ENCODE assay signal across 8 cellular contexts in the genomic region with DNA sequence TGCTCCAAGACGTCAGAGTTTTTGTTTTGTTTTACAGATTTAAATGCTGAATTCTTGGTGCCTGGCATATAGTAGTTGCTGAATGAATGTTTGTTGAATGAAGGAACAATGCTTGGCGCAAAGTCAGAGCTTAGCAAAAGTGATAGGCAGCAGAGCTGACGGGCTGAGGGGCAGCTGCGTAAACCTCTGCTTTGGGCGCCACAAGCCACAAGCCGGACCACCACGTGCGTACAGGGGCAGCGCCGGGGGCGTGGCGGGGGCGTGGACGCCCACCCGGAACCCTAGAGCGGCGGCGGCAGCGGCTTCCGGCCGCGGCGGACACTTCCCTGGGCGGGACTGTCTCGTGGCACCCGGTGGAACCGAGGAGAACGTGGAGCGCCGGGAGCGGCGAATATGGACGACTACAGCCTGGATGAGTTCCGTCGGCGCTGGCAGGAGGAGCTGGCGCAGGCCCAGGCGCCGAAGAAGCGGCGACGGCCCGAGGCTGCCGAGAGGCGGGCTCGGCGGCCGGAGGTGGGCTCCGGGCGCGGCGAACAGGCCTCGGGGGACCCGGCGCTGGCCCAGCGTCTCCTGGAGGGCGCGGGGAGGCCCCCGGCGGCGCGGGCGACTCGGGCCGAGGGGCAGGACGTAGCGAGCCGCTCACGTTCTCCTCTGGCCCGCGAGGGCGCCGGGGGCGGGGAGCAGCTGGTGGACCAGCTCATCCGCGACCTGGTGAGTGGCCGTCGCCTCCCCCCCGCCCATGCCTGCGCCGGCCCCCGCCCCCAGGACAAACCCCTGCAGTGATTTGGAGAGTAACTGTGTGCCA. TPM values are rescaled to one million over a fixed set of nuclear protein-coding genes. Genes with fewer than 3 reads are reported as not detected.
DNase-seq lines count a peak whose midpoint lies in the region; TF ChIP-seq lines count a peak whose summit lies in the region.

A gene with protein sequence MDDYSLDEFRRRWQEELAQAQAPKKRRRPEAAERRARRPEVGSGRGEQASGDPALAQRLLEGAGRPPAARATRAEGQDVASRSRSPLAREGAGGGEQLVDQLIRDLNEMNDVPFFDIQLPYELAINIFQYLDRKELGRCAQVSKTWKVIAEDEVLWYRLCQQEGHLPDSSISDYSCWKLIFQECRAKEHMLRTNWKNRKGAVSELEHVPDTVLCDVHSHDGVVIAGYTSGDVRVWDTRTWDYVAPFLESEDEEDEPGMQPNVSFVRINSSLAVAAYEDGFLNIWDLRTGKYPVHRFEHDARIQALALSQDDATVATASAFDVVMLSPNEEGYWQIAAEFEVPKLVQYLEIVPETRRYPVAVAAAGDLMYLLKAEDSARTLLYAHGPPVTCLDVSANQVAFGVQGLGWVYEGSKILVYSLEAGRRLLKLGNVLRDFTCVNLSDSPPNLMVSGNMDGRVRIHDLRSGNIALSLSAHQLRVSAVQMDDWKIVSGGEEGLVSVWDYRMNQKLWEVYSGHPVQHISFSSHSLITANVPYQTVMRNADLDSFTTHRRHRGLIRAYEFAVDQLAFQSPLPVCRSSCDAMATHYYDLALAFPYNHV (plus strand): TSS at position 306 of the 805 bp plus-strand sequence. CDS start 88 bp downstream, at position 394.

- H3K4ac ChIP-seq in H9 (ENCODE audit: low read depth, low read length), result no peak within 1 kb of the TSS

- intact Hi-C loops in uterus (cut with DNase I; ENCODE audit: low total_unique reads), result no loop called here

- H2AFZ ChIP-seq in H9 (ENCODE audit: low read length), result no peak within 1 kb of the TSS

- H3K27me3 Mint-ChIP-seq in H9 (ENCODE audit: low read depth), result peaks cover 12% of the 10 kb centered on the region

- no peak within 1 kb of the TSS for H3K23ac ChIP-seq in H9 (ENCODE audit: insufficient read length, low read depth, low read length)

- H3K4me1 ChIP-seq in H9 (ENCODE audit: insufficient read depth, low read length), result no peaks in the 10 kb centered on the region
- peaks cover 0 to 15% of the 10 kb centered on the region in 2 donors for H3K4me1 ChIP-seq in right atrium auricular region
- H3K4me1 ChIP-seq in uterus, result no peaks in the 10 kb centered on the region

- H3K4me3 ChIP-seq in GM06990 (replicated peaks; ENCODE audit: low read depth, low read length) (peak within 1 kb of the TSS; percentile 76), MG63 (peak within 1 kb of the TSS; percentile 56), right atrium auricular region (peak within 1 kb of the TSS; percentile 84 to 96), uterus (peak within 1 kb of the TSS; percentile 41 to 94)

- H3K27me3 ChIP-seq in GM06990 (replicated peaks; ENCODE audit: control insufficient read depth, insufficient read depth, low read length) (no peaks in the 10 kb centered on the region), H9 (ENCODE audit: insufficient read depth, low read length) (no peaks in the 10 kb centered on the region), MG63 (0 out of 2 replicates have a peak, but pooled peaks cover 2% of the 10 kb centered on the region), right atrium auricular region (no peaks in the 10 kb centered on the region), uterus (no peaks in the 10 kb centered on the region)

- peaks cover 0 to 3% of the 10 kb centered on the region in 2 experiments; a peak in 1 of 5 replicates for H3K9me3 Mint-ChIP-seq in H9

- H3K36me3 Mint-ChIP-seq in H9 (ENCODE audit: insufficient read depth in 1 of 3, low read depth in 3 of 3), result peaks cover 0 to 5% (median 2%) of the 10 kb centered on the region in 3 experiments; a peak in 2 of 7 replicates

- no peaks in the 10 kb centered on the region for H3K36me3 ChIP-seq in GM06990 (ENCODE audit: control insufficient read depth, insufficient read depth, low read length)
- H3K36me3 ChIP-seq in MG63, result peaks cover 16% of the 10 kb centered on the region
- H3K36me3 ChIP-seq in right atrium auricular region, result no peaks in the 10 kb centered on the region
- no peaks in the 10 kb centered on the region for H3K36me3 ChIP-seq in uterus

- no CpG with 5 or more reads among the region's 82 CpGs for WGBS in H9 (ENCODE audit: extremely low coverage, insufficient read length, low lambda C conversion rate)

- no peak within 1 kb of the TSS for H2BK15ac ChIP-seq in H9 (ENCODE audit: low read depth, low read length)

- 0 out of 2 replicates have a peak within 1 kb of the TSS, but pooled peaks have one; percentile 30 for H3K14ac ChIP-seq in H9 (ENCODE audit: insufficient read depth, low read length)

- peak; percentile 88 for DNase-seq in GM06990 (ENCODE audit: extremely low read depth, insufficient read length)
- DNase-seq in H9, result peak; percentile 84
- peak; percentile 85 for DNase-seq in MG63
- peak; percentile 73 for DNase-seq in SW480 (ENCODE audit: low spot score)
- DNase-seq in amniotic epithelial cell (ENCODE audit: low read depth), result peak; percentile 61
- peak; percentile 62 for DNase-seq in right atrium auricular region (ENCODE audit: low spot score)
- DNase-seq in putamen (ENCODE audit: low spot score), result peak; percentile 25
- DNase-seq in uterus, result peak; percentile 46 to 73

- no peak within 1 kb of the TSS for H2AK5ac ChIP-seq in H9 (ENCODE audit: insufficient read length, low read length)

- H3K4me1 Mint-ChIP-seq in H9, result peaks cover 11 to 24% of the 10 kb centered on the region in 2 experiments; a peak in 3 of 4 replicates

- H3K27ac Mint-ChIP-seq in H9, result peak within 1 kb of the TSS; percentile 19 to 67 (median 46); a peak in 4 of 7 replicates

- no peak within 1 kb of the TSS for H4K8ac ChIP-seq in H9 (replicated peaks; ENCODE audit: insufficient read length, low read depth, low read length)

- H2BK5ac ChIP-seq in H9 (ENCODE audit: insufficient read length, low read length), result no peak within 1 kb of the TSS

- no peak within 1 kb of the TSS for H2BK120ac ChIP-seq in H9 (ENCODE audit: low read depth, low read length, poor library complexity, severe bottlenecking)

- no peak within 1 kb of the TSS for H4K5ac ChIP-seq in H9 (ENCODE audit: insufficient read length, low read depth, low read length)

- no peaks in the 10 kb centered on the region for H4K20me1 ChIP-seq in H9 (ENCODE audit: control insufficient read depth, insufficient read depth, insufficient read length)

- H2BK12ac ChIP-seq in H9 (ENCODE audit: insufficient read length, low read depth, low read length), result no peak within 1 kb of the TSS

- H3K79me1 ChIP-seq in H9 (ENCODE audit: insufficient read depth, low read depth, low read length, poor library complexity, severe bottlenecking), result no peaks in the 10 kb centered on the region

- H3K18ac ChIP-seq in H9 (ENCODE audit: insufficient read length, low read depth, low read length), result peak within 1 kb of the TSS; percentile 49

- H3T11ph ChIP-seq in H9 (ENCODE audit: low read length), result no peak within 1 kb of the TSS

- peak within 1 kb of the TSS; percentile 34 for H3K9ac ChIP-seq in H9 (ENCODE audit: extremely low read depth, insufficient read length, low read length)

- H4K91ac ChIP-seq in H9 (ENCODE audit: insufficient read length, low read depth, low read length), result no peak within 1 kb of the TSS

- H3K27ac ChIP-seq in H9 (ENCODE audit: insufficient read length, low read depth, low read length) (no peak within 1 kb of the TSS), right atrium auricular region (peak within 1 kb of the TSS; percentile 82), uterus (peak within 1 kb of the TSS; percentile 79 to 83)

- peak within 1 kb of the TSS; percentile 50 for H3K4me2 ChIP-seq in H9 (ENCODE audit: insufficient read depth, insufficient read length, low read length)

- H3K23me2 ChIP-seq in H9 (ENCODE audit: insufficient read length, low read depth, low read length, poor library complexity, severe bottlenecking), result peaks cover 3% of the 10 kb centered on the region

- H3K4me3 Mint-ChIP-seq in H9, result peak within 1 kb of the TSS; percentile 79 to 90

- no peaks in the 10 kb centered on the region; the same call in 1 of the 2 replicates for H3K79me2 ChIP-seq in H9 (ENCODE audit: insufficient read depth, low read length)

- H2BK20ac ChIP-seq in H9 (ENCODE audit: low read depth, low read length, poor library complexity, severe bottlenecking), result no peak within 1 kb of the TSS

- no peak for TF ChIP-seq CTCF in GM06990 (IDR thresholded peaks at IDR 0.05; ENCODE audit: insufficient read depth, low read length, poor library complexity, severe bottlenecking)
- TF ChIP-seq CTCF in H9 (conservative IDR thresholded peaks at IDR 0.05), result no peak
- no peak for TF ChIP-seq CTCF in right atrium auricular region (IDR thresholded peaks at IDR 0.05)
- TF ChIP-seq CTCF in uterus (IDR thresholded peaks at IDR 0.05), result no peak

- no peaks in the 10 kb centered on the region for H3K9me3 ChIP-seq in H9 (ENCODE audit: control insufficient read depth, low read depth, low read length)
- H3K9me3 ChIP-seq in MG63, result no peaks in the 10 kb centered on the region
- no peaks in the 10 kb centered on the region for H3K9me3 ChIP-seq in right atrium auricular region
- H3K9me3 ChIP-seq in uterus, result no peaks in the 10 kb centered on the region

- no peak within 1 kb of the TSS for H3K56ac ChIP-seq in H9 (ENCODE audit: insufficient read length, low read depth, low read length)

- TF ChIP-seq POLR2A in uterus (IDR thresholded peaks at IDR 0.05), result peak in 1 of 2 donors; percentile 25

RNA-seq across cellular contexts. Expression of the gene that starts here (rescaled TPM):
- 14.9 and 15.3 TPM in 2 replicates for total RNA-seq in H9 (2021)
- 17.0 and 17.2 TPM in 2 replicates for total RNA-seq in MG63 (2014; rRNA removed; shearing (Covaris generic); ENCODE audit: low replicate concordance)
- 1 to 10 TPM; 7.9 to 9.0 TPM for total RNA-seq in right atrium auricular region
- total RNA-seq in uterus, result 10 to 100 TPM in 2 of 4 donors, 1 to 10 TPM in 2; 5.9 to 28.0 (median 15.3) TPM

Comparison
In these comparisons a context has a peak if more than half of its experiments do, and no peak if none do; other contexts are left out.
1. DNase-seq: peak in every context shown above with its lines; median percentile 88 in GM06990; 85 in MG63; 84 in H9; 73 in SW480; 62 in right atrium auricular region; 61 in amniotic epithelial cell; 60 in uterus; 25 in putamen.